Comparison of ENCODE assay signal across 20 cellular contexts in genomic region chr21:36454706-36455105, GRCh38. TPM values are rescaled to one million over a fixed set of nuclear protein-coding genes. Genes with fewer than 3 reads are reported as not detected.
A peak's percentile ranks its signal among the peaks of the same experiment; 100 is the strongest.
DNase-seq lines count a peak whose midpoint lies in the region; ATAC-seq and TF ChIP-seq lines count a peak whose summit lies in the region.
"Had no signal": no experiment of that assay in that cellular context is flagged by ENCODE, and none has a peak within 500 bp of the region (broad histone marks: within the 10 kb centered on the region; RNA-seq: fewer than 3 reads in every experiment).

No MANE protein-coding gene starts in this region.

- ATAC-seq in GM19455 (IDR thresholded peaks at IDR 0.05; ENCODE audit: unreplicated experiment) (no peak), heart left ventricle (no peak), HG03571 (IDR thresholded peaks at IDR 0.05; ENCODE audit: unreplicated experiment) (no peak)
- no peak for ATAC-seq in effector memory CD8-positive, alpha-beta T cell (replicated peaks)
- ATAC-seq: GM12878, K562 had no signal

- no peaks in the 10 kb centered on the region for H3K9me3 ChIP-seq in heart left ventricle
- H3K9me3 ChIP-seq: A549, BLaER1 had no signal

- H3K4me3 ChIP-seq in heart left ventricle = no peak overlapping the region
- H3K4me3 ChIP-seq: A549, BLaER1, GM12878, K562, SK-N-MC had no signal

- no peaks in the 10 kb centered on the region for H3K36me3 ChIP-seq in heart left ventricle
- H3K36me3 ChIP-seq: BLaER1 had no signal

- intact Hi-C loops in Calu3 (cut with micrococcal nuclease; ENCODE audit: unreplicated experiment) = no loop called here
- intact Hi-C loops in heart left ventricle (cut with DNase I) = no loop called here

- 56 to 73% (median 70%) methylated on average over 4 of the region's 4 CpGs for WGBS in heart left ventricle, 4 donors

- H3K9me3 Mint-ChIP-seq in Calu3 (ENCODE audit: low read depth, unreplicated experiment) (no peaks in the 10 kb centered on the region), chondrocyte (ENCODE audit: low read depth) (no peaks in the 10 kb centered on the region), nephron progenitor cell (no peaks in the 10 kb centered on the region)
- no peaks in the 10 kb centered on the region for H3K9me3 Mint-ChIP-seq in effector memory CD8-positive, alpha-beta T cell
- H3K9me3 Mint-ChIP-seq: CD4-positive, alpha-beta memory T cell had no signal

- H3K27ac ChIP-seq in heart left ventricle = no peak overlapping the region
- H3K27ac ChIP-seq: BLaER1, SK-N-MC had no signal

- TF ChIP-seq POLR2A in heart left ventricle (IDR thresholded peaks at IDR 0.05) = no peak

- H3K27me3 Mint-ChIP-seq in Calu3 (ENCODE audit: unreplicated experiment) = no peaks in the 10 kb centered on the region
- no peaks in the 10 kb centered on the region for H3K27me3 Mint-ChIP-seq in chondrocyte (ENCODE audit: low read depth)
- H3K27me3 Mint-ChIP-seq in nephron progenitor cell (ENCODE audit: low read depth, poor library complexity) = peaks cover 4% of the 10 kb centered on the region
- H3K27me3 Mint-ChIP-seq in effector memory CD8-positive, alpha-beta T cell = peaks cover 11 to 24% of the 10 kb centered on the region in 2 donors

- no TSS peak for BruUV-seq in Calu3 (replicated peaks; lab: Mats Ljungman, UMichigan)

- peaks cover 4% of the 10 kb centered on the region for H3K36me3 Mint-ChIP-seq in Calu3 (ENCODE audit: insufficient read depth, unreplicated experiment)
- no peaks in the 10 kb centered on the region for H3K36me3 Mint-ChIP-seq in chondrocyte (ENCODE audit: low read depth)
- peaks cover 4% of the 10 kb centered on the region for H3K36me3 Mint-ChIP-seq in nephron progenitor cell (ENCODE audit: low read depth)
- peaks cover 2% of the 10 kb centered on the region for H3K36me3 Mint-ChIP-seq in effector memory CD8-positive, alpha-beta T cell (ENCODE audit: insufficient read depth)
- H3K36me3 Mint-ChIP-seq: CD4-positive, alpha-beta memory T cell had no signal

- H3K4me3 Mint-ChIP-seq in Calu3 (ENCODE audit: low read depth, unreplicated experiment) = peak overlapping the region; percentile 45
- H3K4me3 Mint-ChIP-seq in chondrocyte (ENCODE audit: unreplicated experiment) = no peak overlapping the region
- H3K4me3 Mint-ChIP-seq in nephron progenitor cell = no peak overlapping the region
- H3K4me3 Mint-ChIP-seq in effector memory CD8-positive, alpha-beta T cell = no peak overlapping the region
- H3K4me3 Mint-ChIP-seq: CD4-positive, alpha-beta memory T cell had no signal

- H3K4me1 Mint-ChIP-seq in Calu3 (ENCODE audit: low read depth, unreplicated experiment) (peaks cover 16% of the 10 kb centered on the region), chondrocyte (ENCODE audit: low read depth) (peaks cover 56% of the 10 kb centered on the region), nephron progenitor cell (peaks cover 29% of the 10 kb centered on the region)
- H3K4me1 Mint-ChIP-seq in effector memory CD8-positive, alpha-beta T cell (ENCODE audit: low read depth in 2 of 2) = no peaks in the 10 kb centered on the region

- TF ChIP-seq CTCF in Calu3 (IDR thresholded peaks at IDR 0.05; ENCODE audit: unreplicated experiment) (no peak), chondrocyte (IDR thresholded peaks at IDR 0.05) (no peak), nephron progenitor cell (IDR thresholded peaks at IDR 0.05) (no peak), heart left ventricle (IDR thresholded peaks at IDR 0.05) (no peak)

- H3K27ac Mint-ChIP-seq in Calu3 (ENCODE audit: unreplicated experiment) (peak overlapping the region; percentile 39), chondrocyte (ENCODE audit: unreplicated experiment) (peak overlapping the region; percentile 72), nephron progenitor cell (peak overlapping the region; percentile 85)
- H3K27ac Mint-ChIP-seq in effector memory CD8-positive, alpha-beta T cell = no peak overlapping the region
- H3K27ac Mint-ChIP-seq: CD4-positive, alpha-beta memory T cell had no signal

- CTCF ChIA-PET in Calu3 (lab: Charles Lee) = no interaction called here

- peaks cover 0 to 13% (median 0%) of the 10 kb centered on the region in 12 donors for H3K4me1 ChIP-seq in heart left ventricle
- H3K4me1 ChIP-seq: BLaER1 had no signal

- H3K27me3 ChIP-seq in heart left ventricle = no peaks in the 10 kb centered on the region
- H3K27me3 ChIP-seq: BLaER1 had no signal

- DNase-seq in Calu3 = no peak
- DNase-seq in NCI-H69 (lab: John Stamatoyannopoulos, UW) = peak; percentile 57
- no peak for DNase-seq in chondrocyte (ENCODE audit: low spot score)
- no peak for DNase-seq in nephron progenitor cell
- DNase-seq in heart left ventricle = no peak
- DNase-seq in effector memory CD8-positive, alpha-beta T cell = no peak
- DNase-seq: CD4-positive, alpha-beta memory T cell; NCI-H1436; NCI-H1930; NCI-H526 treated with DMSO at 0.1 percent for 48 hours; NK-92 treated with Interleukin-12 subunit alpha and Interleukin-12 subunit beta, amount 100 ng/mL, for 24 hours; Right ventricle myocardium superior had no signal

RNA-seq across cellular contexts. Expression of gene CLDN14, which starts 25.2 kb away (rescaled TPM):
- total RNA-seq in Calu3 (2022) (not detected in 2 replicates), chondrocyte (not detected in 3 replicates), heart left ventricle (not detected)
- polyA plus RNA-seq in heart left ventricle = not detected
- total RNA-seq: CD4-positive, alpha-beta memory T cell; H1; K562; Right ventricle myocardium superior had no signal
- polyA plus RNA-seq: A549; CD4-positive, alpha-beta memory T cell; K562 had no signal

Comparison
In these comparisons a context has a peak if more than half of its experiments do, and no peak if none do; other contexts are left out.
1. H3K27ac Mint-ChIP-seq: peak in Calu3 (single experiment), chondrocyte (single experiment) and nephron progenitor cell (single experiment); none in effector memory CD8-positive, alpha-beta T cell (0 of 2).